ENCODE assay signal across 1 cellular context in genomic region chr6:3406928-3407809, GRCh38.
TF ChIP-seq lines count a peak whose summit lies in the region.

No MANE protein-coding gene starts in this region.

TF ChIP-seq in HepG2, 621 proteins besides CTCF, POLR2A, EP300 and RAD21 (continued from another document and continues in another):
- TF ChIP-seq PAXIP1 (CRISPR knock-in tag; conservative IDR thresholded peaks at IDR 0.05) (no peak), REPIN1 (CRISPR knock-in tag; IDR thresholded peaks at IDR 0.05; ENCODE audit: borderline replicate concordance, low read depth) (no peak), SMARCC2 (IDR thresholded peaks at IDR 0.05) (0 out of 2 replicates have a peak, but pooled peaks have one; percentile 14), NFIC (IDR thresholded peaks at IDR 0.05; ENCODE audit: low read length) (0 out of 2 replicates have a peak, but pooled peaks have one; percentile 6), CREB3 (CRISPR knock-in tag; IDR thresholded peaks at IDR 0.05) (no peak), ARID5B (CRISPR knock-in tag; IDR thresholded peaks at IDR 0.05) (peak; percentile 28; the same call in 1 of the 2 replicates), HBP1 (CRISPR knock-in tag; IDR thresholded peaks at IDR 0.05; ENCODE audit: low read depth) (no peak), ZFP82 (CRISPR knock-in tag; IDR thresholded peaks at IDR 0.05; ENCODE audit: borderline replicate concordance) (0 out of 2 replicates have a peak, but pooled peaks have one; percentile 32), MED1 (CRISPR knock-in tag; IDR thresholded peaks at IDR 0.05) (peak; percentile 19; the same call in 1 of the 2 replicates), ZNF343 (CRISPR knock-in tag; IDR thresholded peaks at IDR 0.05) (no peak), ZNF816 (CRISPR knock-in tag; IDR thresholded peaks at IDR 0.05; ENCODE audit: borderline replicate concordance) (0 out of 2 replicates have a peak, but pooled peaks have one; percentile 50), SOX6 (IDR thresholded peaks at IDR 0.05) (no peak), SOX6 (CRISPR knock-in tag; IDR thresholded peaks at IDR 0.05) (0 out of 2 replicates have a peak, but pooled peaks have one; percentile 5), ETV6 (CRISPR knock-in tag; conservative IDR thresholded peaks at IDR 0.05) (no peak), STAT5B (CRISPR knock-in tag; IDR thresholded peaks at IDR 0.05) (no peak), FOXJ3 (CRISPR knock-in tag; IDR thresholded peaks at IDR 0.05; ENCODE audit: borderline replicate concordance) (no peak), ARNT2 (CRISPR knock-in tag; IDR thresholded peaks at IDR 0.05; ENCODE audit: low read depth) (no peak), ZNF318 (CRISPR knock-in tag; IDR thresholded peaks at IDR 0.05) (no peak), ELK4 (CRISPR knock-in tag; IDR thresholded peaks at IDR 0.05; ENCODE audit: borderline replicate concordance) (no peak), TEF (CRISPR knock-in tag; IDR thresholded peaks at IDR 0.05) (0 out of 2 replicates have a peak, but pooled peaks have one; percentile 21), MTA3 (CRISPR knock-in tag; IDR thresholded peaks at IDR 0.05) (no peak), ZNF792 (CRISPR knock-in tag; IDR thresholded peaks at IDR 0.05) (0 out of 2 replicates have a peak, but pooled peaks have one; percentile 19), PPARG (CRISPR knock-in tag; conservative IDR thresholded peaks at IDR 0.05) (0 out of 2 replicates have a peak, but pooled peaks have one; percentile 37), ZNF512 (CRISPR knock-in tag; IDR thresholded peaks at IDR 0.05) (no peak), MLX (CRISPR knock-in tag; IDR thresholded peaks at IDR 0.05) (no peak), ZNF33B (CRISPR knock-in tag; IDR thresholded peaks at IDR 0.05) (no peak)
